Comparison of ENCODE assay signal across 23 cellular contexts in the genomic region with DNA sequence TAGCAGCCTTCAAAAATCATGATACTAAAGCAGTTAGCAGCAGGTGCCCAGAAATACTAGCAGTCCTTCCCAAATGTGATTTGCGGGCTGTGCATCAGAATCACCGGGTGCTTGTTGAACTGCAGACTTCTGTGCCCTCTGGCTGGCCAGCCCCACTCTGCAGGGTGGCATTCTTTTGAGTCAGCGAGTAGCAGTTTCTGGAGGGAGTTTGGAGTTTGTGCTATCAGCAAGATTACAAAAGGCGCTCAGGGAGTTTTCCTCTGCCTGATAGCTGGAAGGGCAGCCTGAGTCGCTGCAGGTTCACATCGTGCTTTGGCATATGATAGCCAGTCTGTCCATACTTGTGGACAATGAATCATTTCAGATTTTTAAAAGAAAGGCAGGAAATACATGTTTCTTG. TPM values are rescaled to one million over a fixed set of nuclear protein-coding genes. Genes with fewer than 3 reads are reported as not detected.
DNase-seq lines count a peak whose midpoint lies in the region; ATAC-seq, FAIRE-seq and TF ChIP-seq lines count a peak whose summit lies in the region.
"Had no signal": no experiment of that assay in that cellular context is flagged by ENCODE, and none has a peak within 500 bp of the region (broad histone marks: within the 10 kb centered on the region; RNA-seq: fewer than 3 reads in every experiment).

No MANE protein-coding gene starts in this region.

- ATAC-seq in GM21515 (IDR thresholded peaks at IDR 0.05; ENCODE audit: unreplicated experiment) (no peak), GM19324 (IDR thresholded peaks at IDR 0.05; ENCODE audit: low FRiP score, unreplicated experiment) (no peak)
- ATAC-seq: CD8-positive, alpha-beta T cell; heart right ventricle had no signal

- TF ChIP-seq POLR2A in H54 (IDR thresholded peaks at IDR 0.05; ENCODE audit: low read depth, low read length): no peak

- peak; percentile 84 for FAIRE-seq in H54 (lab: Jason Lieb, UNC)
- FAIRE-seq: keratinocyte had no signal

- DNase-seq in H54 (ENCODE audit: insufficient read length, low spot score): peak; percentile 50
- DNase-seq in T1000 (lab: John Stamatoyannopoulos, UW): peak; percentile 41
- DNase-seq in fibroblast of peridontal ligament (ENCODE audit: extremely low read depth): peak; percentile 15
- DNase-seq in renal cortical epithelial cell (ENCODE audit: low read depth): peak; percentile 42
- no peak for DNase-seq in inferior parietal cortex (ENCODE audit: extremely low spot score)
- DNase-seq in NCI-H774 (lab: John Stamatoyannopoulos, UW): no peak
- DNase-seq: activated B cell treated with CpG ODN at 0.5 μM for 24 hours; activated CD4-positive, alpha-beta memory T cell treated with anti-CD3 and anti-CD28 coated beads, Interleukin-2, amount 10 ng/mL, durations not matched to agents 7 days and 5 days; activated naive CD4-positive, alpha-beta T cell treated with anti-CD3 and anti-CD28 coated beads, Interleukin-2, amount 50 U/mL, for 16 hours; activated T-cell treated with anti-CD3 and anti-CD28 coated beads, Interleukin-2, amount 50 U/mL, for 24 hours; CD8-positive, alpha-beta T cell; DMS79 treated with DMSO at 0.1 percent for 48 hours; HCEC 1CT; heart right ventricle; MV-4-11; NCI-H2081 treated with DMSO at 0.1 percent for 48 hours; NCI-H510A treated with DMSO at 0.1 percent for 48 hours; SHP77 treated with DMSO at 0.1 percent for 48 hours; stimulated activated CD4-positive, alpha-beta T cell treated with anti-CD3 and anti-CD28 coated beads, Interleukin-15, amount 100 ng/mL, for 24 hours; stimulated activated naive CD4-positive, alpha-beta T cell treated with Interleukin-2 at 50 U/mL for 16 hours had no signal

RNA-seq across cellular contexts. Expression of a gene that starts 57.6 kb away (rescaled TPM):
- 17.5 and 27.5 TPM in 2 replicates for total RNA-seq in renal cortical epithelial cell
- total RNA-seq: activated CD4-positive, alpha-beta memory T cell treated with anti-CD3 and anti-CD28 coated beads, Interleukin-2, amount 10 ng/mL, durations not matched to agents 7 days and 5 days; CD8-positive, alpha-beta T cell had no signal

Comparison
In these comparisons a context has a peak if more than half of its experiments do, and no peak if none do; other contexts are left out.
1. DNase-seq: peak in H54 (single experiment), T1000 (single experiment), fibroblast of peridontal ligament (single experiment) and renal cortical epithelial cell (single experiment); none in inferior parietal cortex (single experiment) and NCI-H774 (single experiment).